Comparison of ENCODE assay signal across 22 cellular contexts in genomic region chr3:190709351-190709773, GRCh38.
A peak's percentile ranks its signal among the peaks of the same experiment; 100 is the strongest.
DNase-seq lines count a peak whose midpoint lies in the region; ATAC-seq, FAIRE-seq and TF ChIP-seq lines count a peak whose summit lies in the region.
"Had no signal": no experiment of that assay in that cellular context is flagged by ENCODE, and none has a peak within 500 bp of the region (broad histone marks: within the 10 kb centered on the region; RNA-seq: fewer than 3 reads in every experiment).

No MANE protein-coding gene starts in this region.

- H3K9ac ChIP-seq in IMR-90 (ENCODE audit: low read depth, low read length) (no peak overlapping the region), SK-N-SH (no peak overlapping the region)

- CTCF ChIA-PET in A549 (lab: Yijun Ruan, JAX): interaction anchor here (1.8 kb wide), 1 partner anchor 9 kb away, joined by 5 read pairs; no protein-coding TSS in a partner anchor
- CTCF ChIA-PET in IMR-90 (lab: Yijun Ruan, JAX): interaction anchor here (0.6 to 1.4 kb wide), 4 partner anchors 11 to 521 kb away, joined by 3 to 16 read pairs (median 4); no protein-coding TSS in a partner anchor
- CTCF ChIA-PET in SK-N-SH (lab: Yijun Ruan, JAX): no interaction called here

- H4K91ac ChIP-seq in IMR-90 (ENCODE audit: insufficient read depth, low read depth, low read length): no peak overlapping the region

- H3K9me3 ChIP-seq in A549 (no peaks in the 10 kb centered on the region), IMR-90 (ENCODE audit: control insufficient read depth, insufficient read depth, low read length) (no peaks in the 10 kb centered on the region), SK-N-SH (no peaks in the 10 kb centered on the region)
- H3K9me3 ChIP-seq: adrenal gland, upper lobe of left lung had no signal

- H3K4me3 ChIP-seq in A549 (no peak overlapping the region), IMR-90 (ENCODE audit: insufficient read depth, low read depth, low read length) (no peak overlapping the region), foreskin fibroblast (ENCODE audit: low read depth in 1 of 2, low read length in 2 of 2) (no peak overlapping the region), SK-N-SH (ENCODE audit: low read depth in 2 of 2, low read length in 1 of 2) (no peak overlapping the region), coronary artery (no peak overlapping the region)
- H3K4me3 ChIP-seq: adrenal gland, upper lobe of left lung had no signal

- no peak overlapping the region for H4K5ac ChIP-seq in IMR-90 (ENCODE audit: low read depth, low read length)

- H3K14ac ChIP-seq in IMR-90 (replicated peaks; ENCODE audit: low read depth, low read length): no peak overlapping the region

- no peak overlapping the region for H3K18ac ChIP-seq in IMR-90 (ENCODE audit: low read depth, low read length)

- H3K36me3 ChIP-seq in IMR-90 (ENCODE audit: control insufficient read depth, insufficient read depth, low read length) (no peaks in the 10 kb centered on the region), SK-N-SH (replicated peaks in 1 of 2; ENCODE audit: control insufficient read depth in 1 of 2, insufficient read depth in 2 of 2, low read length in 1 of 2) (no peaks in the 10 kb centered on the region)
- H3K36me3 ChIP-seq: adrenal gland, upper lobe of left lung had no signal

- no peak overlapping the region for H3K56ac ChIP-seq in IMR-90 (ENCODE audit: extremely low read depth, insufficient read depth, low read length)

- no peak overlapping the region for H2BK20ac ChIP-seq in IMR-90 (ENCODE audit: low read depth, low read length)

- H2AK9ac ChIP-seq in IMR-90 (replicated peaks; ENCODE audit: low read depth, low read length, poor library complexity): no peak overlapping the region

- H2AFZ ChIP-seq in IMR-90 (replicated peaks; ENCODE audit: low read length, poor library complexity): no peak overlapping the region
- no peak overlapping the region for H2AFZ ChIP-seq in SK-N-SH (ENCODE audit: low read depth)

- H2BK15ac ChIP-seq in IMR-90 (ENCODE audit: low read depth, low read length): no peak overlapping the region

- H3K4me2 ChIP-seq in A549 (peak overlapping the region; percentile 12; the same call in 1 of the 3 replicates), IMR-90 (ENCODE audit: low read depth, low read length) (no peak overlapping the region), SK-N-SH (no peak overlapping the region)

- POLR2A ChIA-PET in A549 (lab: Yijun Ruan, JAX): no interaction called here
- POLR2A ChIA-PET in IMR-90 (lab: Charles Lee; ENCODE audit: unreplicated experiment): no interaction called here
- POLR2A ChIA-PET in SK-N-SH (lab: Yijun Ruan, JAX): no interaction called here

- H3K4me1 ChIP-seq in A549: no peaks in the 10 kb centered on the region
- H3K4me1 ChIP-seq in IMR-90 (ENCODE audit: control insufficient read depth, insufficient read depth, low read length): no peaks in the 10 kb centered on the region
- H3K4me1 ChIP-seq in SK-N-SH (ENCODE audit: control insufficient read depth in 1 of 2, insufficient read depth in 2 of 2, low read depth in 1 of 2, low read length in 1 of 2): no peaks in the 10 kb centered on the region; a peak in 1 of 4 replicates
- H3K4me1 ChIP-seq: adrenal gland, upper lobe of left lung had no signal

- H3K27ac ChIP-seq in A549 (no peak overlapping the region), IMR-90 (ENCODE audit: insufficient read depth, low read length) (no peak overlapping the region), SK-N-SH (ENCODE audit: low read depth in 2 of 2, low read length in 1 of 2) (no peak overlapping the region), coronary artery (no peak overlapping the region)
- H3K27ac ChIP-seq: adrenal gland, upper lobe of left lung had no signal

- in situ Hi-C loops in IMR-90 (cut with MboI; ENCODE audit: low sequenced_read_pairs): loop anchor here (10.0 kb wide), 1 partner anchor 345 kb away; no protein-coding TSS in a partner anchor

- BruUV-seq in IMR-90 (replicated peaks; lab: Mats Ljungman, UMichigan): no TSS peak

- FAIRE-seq in A549 (lab: Jason Lieb, UNC): no peak
- FAIRE-seq: colon had no signal

- ATAC-seq in A549 (no peak), IMR-90 (ENCODE audit: low read depth) (peak; percentile 44; the same call in 1 of the 2 replicates)
- ATAC-seq: naive thymus-derived CD4-positive, alpha-beta T cell; Right ventricle myocardium inferior had no signal

- no peaks in the 10 kb centered on the region for H3K9me2 ChIP-seq in SK-N-SH

- H3K27me3 ChIP-seq in IMR-90 (ENCODE audit: control insufficient read depth, insufficient read depth, low read length): no peaks in the 10 kb centered on the region
- H3K27me3 ChIP-seq in SK-N-SH (ENCODE audit: insufficient read depth): peaks cover 11% of the 10 kb centered on the region
- H3K27me3 ChIP-seq: adrenal gland, upper lobe of left lung had no signal

- DNase-seq in A549 (ENCODE audit: low read depth in 1 of 2, low spot score in 1 of 2): no peak
- DNase-seq in IMR-90: no peak
- peak; percentile 89 for DNase-seq in astrocyte of the hippocampus (ENCODE audit: low read depth, low spot score)
- DNase-seq in iris pigment epithelial cell (ENCODE audit: low read depth): peak; percentile 17
- no peak for DNase-seq in foreskin fibroblast
- DNase-seq in SK-N-SH: no peak
- DNase-seq in T1000 (lab: John Stamatoyannopoulos, UW): no peak
- no peak for DNase-seq in coronary artery (ENCODE audit: low spot score)
- DNase-seq: 8988T; activated CD8-positive, alpha-beta memory T cell treated with anti-CD3 and anti-CD28 coated beads for 24 hours; adrenal gland; CD4-positive, CD25-positive, alpha-beta regulatory T cell; glutamatergic neuron; immature natural killer cell; MM.1S; naive thymus-derived CD4-positive, alpha-beta T cell; NCI-H187 treated with DMSO at 0.1 percent for 48 hours; NCI-H446 treated with DMSO at 0.1 percent for 48 hours; stimulated activated naive CD4-positive, alpha-beta T cell treated with Interleukin-2 at 50 U/mL for 16 hours; upper lobe of left lung had no signal

- intact Hi-C loops in IMR-90 (cut with micrococcal nuclease): loop anchor here (10.0 kb wide), 1 partner anchor 1735 kb away; no protein-coding TSS in a partner anchor

- no peaks in the 10 kb centered on the region for H3K79me1 ChIP-seq in IMR-90 (ENCODE audit: low read depth in 1 of 2, low read length in 2 of 2)

- H2AK5ac ChIP-seq in IMR-90 (ENCODE audit: low read depth, low read length): no peak overlapping the region

- TF ChIP-seq EP300 in A549 (IDR thresholded peaks at IDR 0.05) (no peak), SK-N-SH (IDR thresholded peaks at IDR 0.05; ENCODE audit: borderline replicate concordance in 1 of 2, low read depth in 1 of 2, low read length in 1 of 2) (no peak)

- H3K23ac ChIP-seq in IMR-90 (ENCODE audit: low read depth, low read length): no peak overlapping the region

- no peaks in the 10 kb centered on the region for H3K9me1 ChIP-seq in IMR-90 (ENCODE audit: insufficient read depth, low read length)

- peaks cover 4% of the 10 kb centered on the region for H3F3A ChIP-seq in SK-N-SH (replicated peaks; ENCODE audit: insufficient read depth)

- TF ChIP-seq POLR2A in A549 (IDR thresholded peaks at IDR 0.05; ENCODE audit: low read length) (no peak), IMR-90 (IDR thresholded peaks at IDR 0.05; ENCODE audit: low read depth, low read length) (no peak)

- TF ChIP-seq CTCF in A549 (IDR thresholded peaks at IDR 0.05) (no peak), IMR-90 (conservative IDR thresholded peaks at IDR 0.05; ENCODE audit: low read depth, low read length) (no peak), foreskin fibroblast (IDR thresholded peaks at IDR 0.05; ENCODE audit: low read depth, low read length) (no peak), SK-N-SH (IDR thresholded peaks at IDR 0.05) (no peak), coronary artery (IDR thresholded peaks at IDR 0.05) (no peak)

- no peak overlapping the region for H3K4ac ChIP-seq in IMR-90 (ENCODE audit: low read depth, low read length)

- dilution Hi-C loops in IMR-90 (cut with HindIII; ENCODE audit: low sequenced_read_pairs, unreplicated experiment): no loop called here

- H2BK5ac ChIP-seq in IMR-90 (ENCODE audit: low read depth, low read length, poor library complexity, severe bottlenecking): no peak overlapping the region

- no peak overlapping the region for H2BK120ac ChIP-seq in IMR-90 (ENCODE audit: low read depth, low read length)

- WGBS in A549 (ENCODE audit: missing lambda C conversion rate): 29% methylated on average over 2 of the region's 2 CpGs
- 0% methylated on average over 1 of the region's 2 CpGs; no CpG with 5 or more reads in 1 of the 2 experiments for WGBS in IMR-90 (ENCODE audit: extremely low coverage in 2 of 2, insufficient read length in 1 of 2), 2 experiments
- whole genome bisulfite sequencing in SK-N-SH (ENCODE audit: low lambda C conversion rate): 0% methylated on average over 2 of the region's 2 CpGs

- no peaks in the 10 kb centered on the region for H3K79me2 ChIP-seq in SK-N-SH (ENCODE audit: insufficient read depth)

- TF ChIP-seq RAD21 in A549 (conservative IDR thresholded peaks at IDR 0.05 in 1 of 2, IDR thresholded peaks at IDR 0.05 in 1 of 2): no peak
- no peak for TF ChIP-seq RAD21 in IMR-90 (IDR thresholded peaks at IDR 0.05; ENCODE audit: low read length)
- TF ChIP-seq RAD21 in SK-N-SH (IDR thresholded peaks at IDR 0.05; ENCODE audit: low read length): no peak

- no peak overlapping the region for H4K8ac ChIP-seq in IMR-90 (ENCODE audit: low read depth in 2 of 2, low read length in 2 of 2)

- no peaks in the 10 kb centered on the region for H4K20me1 ChIP-seq in IMR-90 (ENCODE audit: insufficient read depth, low read length)
- no peaks in the 10 kb centered on the region for H4K20me1 ChIP-seq in SK-N-SH (ENCODE audit: insufficient read depth)

TF ChIP-seq in IMR-90, 13 proteins besides CTCF, POLR2A, EP300 and RAD21 (continues in another document):
- TF ChIP-seq CHD1 (IDR thresholded peaks at IDR 0.05; ENCODE audit: low read depth, low read length): no peak
- TF ChIP-seq CEBPB (IDR thresholded peaks at IDR 0.05; ENCODE audit: low read depth, low read length): no peak
- TF ChIP-seq NFE2L2 (IDR thresholded peaks at IDR 0.05; ENCODE audit: low read depth, low read length): no peak
- no peak for TF ChIP-seq MAFK (IDR thresholded peaks at IDR 0.05; ENCODE audit: low read depth, low read length)
- TF ChIP-seq MAZ (IDR thresholded peaks at IDR 0.05; ENCODE audit: borderline replicate concordance, low read depth, low read length): no peak
- TF ChIP-seq BHLHE40 (IDR thresholded peaks at IDR 0.05; ENCODE audit: low read depth, low read length): no peak
- TF ChIP-seq MXI1 (IDR thresholded peaks at IDR 0.05; ENCODE audit: borderline replicate concordance, low read depth, low read length): no peak

TF ChIP-seq in SK-N-SH, 30 proteins besides CTCF, POLR2A, EP300 and RAD21 (continues in another document):
- TF ChIP-seq USF1 (IDR thresholded peaks at IDR 0.05; ENCODE audit: borderline replicate concordance, low read depth) (no peak), JUND (IDR thresholded peaks at IDR 0.05) (no peak), TAF1 (IDR thresholded peaks at IDR 0.05; ENCODE audit: borderline replicate concordance, low read depth, low read length) (no peak)

Comparison
In these comparisons a context has a peak if more than half of its experiments do, and no peak if none do; other contexts are left out.
1. DNase-seq: peak in astrocyte of the hippocampus (single experiment) and iris pigment epithelial cell (single experiment); none in A549 (0 of 2), IMR-90 (single experiment), foreskin fibroblast (0 of 2), SK-N-SH (single experiment), T1000 (single experiment) and coronary artery (single experiment).